In the genomic region with DNA sequence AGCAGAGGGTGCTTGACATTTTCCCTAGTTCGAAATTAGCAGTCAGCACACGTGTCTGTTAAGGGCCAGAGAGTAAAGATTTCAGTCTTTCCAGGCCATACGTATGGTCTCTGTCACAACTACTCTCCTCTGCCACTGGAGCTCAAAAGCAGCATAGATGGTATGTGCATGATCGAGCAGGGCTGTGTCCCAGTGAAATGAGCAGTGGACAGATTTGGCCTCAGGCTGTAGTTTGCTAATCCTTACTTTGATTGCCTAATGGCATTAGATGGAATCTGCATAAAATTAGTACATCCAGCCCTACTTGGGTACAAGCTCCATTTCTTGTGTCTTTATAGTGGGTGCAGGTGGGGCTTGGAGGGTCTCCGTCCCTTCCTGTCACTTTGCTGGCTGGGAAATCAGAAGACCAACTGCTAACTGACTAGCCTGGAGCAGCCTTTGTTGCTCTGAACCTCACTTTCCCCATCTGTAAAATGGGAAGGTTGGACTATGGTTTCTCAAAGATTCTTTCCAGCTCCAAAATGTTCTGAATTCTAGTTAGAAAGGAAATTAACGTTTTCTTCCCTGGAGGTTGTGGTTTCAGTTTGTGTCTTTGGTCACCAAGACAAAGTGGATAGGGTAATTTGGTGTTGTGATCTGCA, we compare ENCODE assay signal across 16 cellular contexts.
A peak's percentile ranks its signal among the peaks of the same experiment; 100 is the strongest.
DNase-seq lines count a peak whose midpoint lies in the region; ATAC-seq and TF ChIP-seq lines count a peak whose summit lies in the region.
"Had no signal": no experiment of that assay in that cellular context is flagged by ENCODE, and none has a peak within 500 bp of the region (broad histone marks: within the 10 kb centered on the region; RNA-seq: fewer than 3 reads in every experiment).

No MANE protein-coding gene starts in this region.

- H3K9me3 ChIP-seq in IMR-90 (ENCODE audit: control insufficient read depth, insufficient read depth, low read length) (no peaks in the 10 kb centered on the region), mammary epithelial cell (replicated peaks; ENCODE audit: insufficient read depth, low read length) (no peaks in the 10 kb centered on the region)

- H2BK20ac ChIP-seq in IMR-90 (ENCODE audit: low read depth, low read length), result no peak overlapping the region

- no peak overlapping the region for H2BK120ac ChIP-seq in IMR-90 (ENCODE audit: low read depth, low read length)

- no peak overlapping the region for H3K18ac ChIP-seq in IMR-90 (ENCODE audit: low read depth, low read length)

- peaks cover 46 to 87% of the 10 kb centered on the region in 2 experiments for H3K79me1 ChIP-seq in IMR-90 (ENCODE audit: low read depth in 1 of 2, low read length in 2 of 2)

- intact Hi-C loops in IMR-90 (cut with micrococcal nuclease) (no loop called here), mammary epithelial cell (cut with micrococcal nuclease) (no loop called here)

- 0 out of 2 replicates have a peak, but pooled peaks have one; percentile 22 for ATAC-seq in IMR-90 (ENCODE audit: low read depth)
- no peak for ATAC-seq in GM19455 (IDR thresholded peaks at IDR 0.05; ENCODE audit: unreplicated experiment)
- ATAC-seq in GM18502 (IDR thresholded peaks at IDR 0.05; ENCODE audit: poor library complexity, unreplicated experiment), result no peak

- H3K36me3 ChIP-seq in IMR-90 (ENCODE audit: control insufficient read depth, insufficient read depth, low read length) (peaks cover 13% of the 10 kb centered on the region), mammary epithelial cell (ENCODE audit: insufficient read depth, low read length) (no peaks in the 10 kb centered on the region)

- H3K27me3 ChIP-seq in IMR-90 (ENCODE audit: control insufficient read depth, insufficient read depth, low read length), result no peaks in the 10 kb centered on the region
- H3K27me3 ChIP-seq in mammary epithelial cell (ENCODE audit: insufficient read depth, low read length), result peaks cover 2% of the 10 kb centered on the region

- in situ Hi-C loops in IMR-90 (cut with MboI; ENCODE audit: low sequenced_read_pairs), result no loop called here
- in situ Hi-C loops in mammary epithelial cell (cut with MboI; ENCODE audit: low sequenced_read_pairs in 2 of 2), result no loop called here

- TF ChIP-seq POLR2A in IMR-90 (IDR thresholded peaks at IDR 0.05; ENCODE audit: low read depth, low read length), result no peak

- no CpG with 5 or more reads among the region's 6 CpGs for WGBS in IMR-90 (ENCODE audit: extremely low coverage in 2 of 2, insufficient read length in 1 of 2), 2 experiments
- WGBS in mammary epithelial cell (ENCODE audit: low coverage, missing lambda C conversion rate), result 74% methylated on average over 6 of the region's 6 CpGs

- no peak overlapping the region for H3K56ac ChIP-seq in IMR-90 (ENCODE audit: extremely low read depth, insufficient read depth, low read length)

- H3K27ac ChIP-seq in IMR-90 (ENCODE audit: insufficient read depth, low read length) (no peak overlapping the region), mammary epithelial cell (ENCODE audit: insufficient read depth, low read depth, low read length) (no peak overlapping the region)
- H3K27ac ChIP-seq: HL-60 had no signal

- H4K5ac ChIP-seq in IMR-90 (ENCODE audit: low read depth, low read length), result no peak overlapping the region

- DNase-seq in AG10803 (ENCODE audit: low read depth) (peak; percentile 23), IMR-90 (no peak), mammary epithelial cell (peak; percentile 9), foreskin fibroblast (peak; percentile 53 to 74)
- DNase-seq in activated naive CD4-positive, alpha-beta T cell treated with anti-CD3 and anti-CD28 coated beads, Interleukin-2, amount 50 U/mL, for 16 hours, result no peak
- no peak for DNase-seq in NK-92 treated with Interleukin-12 subunit alpha and Interleukin-12 subunit beta, amount 100 ng/mL, for 24 hours (lab: John Stamatoyannopoulos, UW)
- DNase-seq: CD4-positive, alpha-beta memory T cell; H7; NCI-H1105 treated with DMSO at 0.1 percent for 48 hours; NCI-H1694 treated with DMSO at 0.1 percent for 48 hours; NCI-H2107; NCI-H2227 treated with DMSO at 0.1 percent for 48 hours; NCI-H510A treated with DMSO at 0.1 percent for 48 hours had no signal

- TF ChIP-seq CTCF in AG10803 (conservative IDR thresholded peaks at IDR 0.05; ENCODE audit: low read length) (no peak), IMR-90 (conservative IDR thresholded peaks at IDR 0.05; ENCODE audit: low read depth, low read length) (no peak), mammary epithelial cell (conservative IDR thresholded peaks at IDR 0.05 in 1 of 2, IDR thresholded peaks at IDR 0.05 in 1 of 2; ENCODE audit: extremely low read depth in 1 of 2, insufficient read depth in 1 of 2, low read depth in 1 of 2, low read length in 2 of 2) (no peak), foreskin fibroblast (IDR thresholded peaks at IDR 0.05; ENCODE audit: low read depth, low read length) (no peak)

- peaks cover 36% of the 10 kb centered on the region for H3K9me1 ChIP-seq in IMR-90 (ENCODE audit: insufficient read depth, low read length)

- H4K20me1 ChIP-seq in IMR-90 (ENCODE audit: insufficient read depth, low read length), result peaks cover 69% of the 10 kb centered on the region
- H4K20me1 ChIP-seq in mammary epithelial cell (ENCODE audit: insufficient read depth, low read length), result no peaks in the 10 kb centered on the region

- no peak overlapping the region for H3K4ac ChIP-seq in IMR-90 (ENCODE audit: low read depth, low read length)

- H4K8ac ChIP-seq in IMR-90 (ENCODE audit: low read depth in 2 of 2, low read length in 2 of 2), result no peak overlapping the region

- H3K4me1 ChIP-seq in IMR-90 (ENCODE audit: control insufficient read depth, insufficient read depth, low read length) (peaks cover 10% of the 10 kb centered on the region), mammary epithelial cell (ENCODE audit: insufficient read depth, low read length) (peaks cover 3% of the 10 kb centered on the region)

- no peak overlapping the region for H3K14ac ChIP-seq in IMR-90 (replicated peaks; ENCODE audit: low read depth, low read length)

- no TSS peak for BruUV-seq in IMR-90 (replicated peaks; lab: Mats Ljungman, UMichigan)
- no TSS peak for BruUV-seq in mammary epithelial cell (replicated peaks; lab: Mats Ljungman, UMichigan)

- H3K9ac ChIP-seq in IMR-90 (ENCODE audit: low read depth, low read length), result no peak overlapping the region
- no peak overlapping the region for H3K9ac ChIP-seq in mammary epithelial cell (ENCODE audit: insufficient read depth, low read length)

- no peak overlapping the region for H2BK5ac ChIP-seq in IMR-90 (ENCODE audit: low read depth, low read length, poor library complexity, severe bottlenecking)

- CTCF ChIA-PET in IMR-90 (lab: Yijun Ruan, JAX), result no interaction called here
- CTCF ChIA-PET in mammary epithelial cell (lab: Charles Lee; ENCODE audit: low non-redundant PET), result no interaction called here

- peak overlapping the region; percentile 34; the same call in 1 of the 2 replicates for H3K23ac ChIP-seq in IMR-90 (ENCODE audit: low read depth, low read length)

- H2AFZ ChIP-seq in IMR-90 (replicated peaks; ENCODE audit: low read length, poor library complexity) (no peak overlapping the region), mammary epithelial cell (ENCODE audit: low read depth, low read length) (no peak overlapping the region)

- dilution Hi-C loops in IMR-90 (cut with HindIII; ENCODE audit: low sequenced_read_pairs, unreplicated experiment) (no loop called here), mammary epithelial cell (cut with HindIII; ENCODE audit: low sequenced_read_pairs) (no loop called here)

- H3K4me2 ChIP-seq in IMR-90 (ENCODE audit: low read depth, low read length), result no peak overlapping the region
- no peak overlapping the region for H3K4me2 ChIP-seq in mammary epithelial cell (ENCODE audit: insufficient read depth, low read depth, low read length)

- H3K4me3 ChIP-seq in AG10803 (ENCODE audit: low read length), result no peak overlapping the region
- no peak overlapping the region for H3K4me3 ChIP-seq in IMR-90 (ENCODE audit: insufficient read depth, low read depth, low read length)
- no peak overlapping the region for H3K4me3 ChIP-seq in mammary epithelial cell (replicated peaks in 1 of 3; ENCODE audit: insufficient read depth in 1 of 3, low read depth in 2 of 3, low read length in 3 of 3)
- H3K4me3 ChIP-seq in foreskin fibroblast (ENCODE audit: low read depth in 1 of 2, low read length in 2 of 2), result no peak overlapping the region

- TF ChIP-seq RAD21 in IMR-90 (IDR thresholded peaks at IDR 0.05; ENCODE audit: low read length), result no peak

- H3K79me2 ChIP-seq in mammary epithelial cell (ENCODE audit: insufficient read depth, low read length), result no peaks in the 10 kb centered on the region

- POLR2A ChIA-PET in IMR-90 (lab: Charles Lee; ENCODE audit: unreplicated experiment), result no interaction called here

- H2BK15ac ChIP-seq in IMR-90 (ENCODE audit: low read depth, low read length), result no peak overlapping the region

- H4K91ac ChIP-seq in IMR-90 (ENCODE audit: insufficient read depth, low read depth, low read length), result no peak overlapping the region

- H2AK5ac ChIP-seq in IMR-90 (ENCODE audit: low read depth, low read length), result no peak overlapping the region

- H2AK9ac ChIP-seq in IMR-90 (replicated peaks; ENCODE audit: low read depth, low read length, poor library complexity), result no peak overlapping the region

TF ChIP-seq in IMR-90, 13 proteins besides CTCF, POLR2A, EP300 and RAD21 (continues in another document):
- TF ChIP-seq CHD1 (IDR thresholded peaks at IDR 0.05; ENCODE audit: low read depth, low read length) (no peak), NFE2L2 (IDR thresholded peaks at IDR 0.05; ENCODE audit: low read depth, low read length) (no peak), CEBPB (IDR thresholded peaks at IDR 0.05; ENCODE audit: low read depth, low read length) (no peak), MAFK (IDR thresholded peaks at IDR 0.05; ENCODE audit: low read depth, low read length) (no peak), MXI1 (IDR thresholded peaks at IDR 0.05; ENCODE audit: borderline replicate concordance, low read depth, low read length) (no peak), FOS (IDR thresholded peaks at IDR 0.05; ENCODE audit: low read depth, low read length) (no peak), SMC3 (IDR thresholded peaks at IDR 0.05; ENCODE audit: low read depth, low read length) (no peak), RFX5 (IDR thresholded peaks at IDR 0.05; ENCODE audit: low read depth, low read length) (no peak), MAZ (IDR thresholded peaks at IDR 0.05; ENCODE audit: borderline replicate concordance, low read depth, low read length) (no peak), ELK1 (IDR thresholded peaks at IDR 0.05; ENCODE audit: borderline replicate concordance, low read depth, low read length) (no peak), RCOR1 (IDR thresholded peaks at IDR 0.05; ENCODE audit: insufficient replicate concordance, low read length) (no peak)

Comparison
In these comparisons a context has a peak if more than half of its experiments do, and no peak if none do; other contexts are left out.
1. DNase-seq: peak in AG10803 (single experiment), mammary epithelial cell (single experiment) and foreskin fibroblast (2 of 2); none in IMR-90 (single experiment), activated naive CD4-positive, alpha-beta T cell treated with anti-CD3 and anti-CD28 coated beads, Interleukin-2, amount 50 U/mL, for 16 hours (single experiment) and NK-92 treated with Interleukin-12 subunit alpha and Interleukin-12 subunit beta, amount 100 ng/mL, for 24 hours (single experiment).